27 cellular contexts compared by ENCODE assay signal in genomic region chrX:135431886-135432285, GRCh38. TPM values are rescaled to one million over a fixed set of nuclear protein-coding genes. Genes with fewer than 3 reads are reported as not detected.
DNase-seq lines count a peak whose midpoint lies in the region; ATAC-seq lines count a peak whose summit lies in the region.
"Had no signal": no experiment of that assay in that cellular context is flagged by ENCODE, and none has a peak within 500 bp of the region (broad histone marks: within the 10 kb centered on the region; RNA-seq: fewer than 3 reads in every experiment).

No MANE protein-coding gene starts in this region.

- peaks cover 3% of the 10 kb centered on the region for H3K27me3 Mint-ChIP-seq in activated T-cell treated with anti-CD3 and anti-CD28 coated beads, Interleukin-2, amount 50 U/mL, for 4 hours (ENCODE audit: low read depth)

- peak; percentile 48 to 61 for ATAC-seq in activated T-cell treated with anti-CD3 and anti-CD28 coated beads, Interleukin-2, amount 50 U/mL, for 4 hours
- ATAC-seq in GM18868 (IDR thresholded peaks at IDR 0.05; ENCODE audit: unreplicated experiment) (peak; percentile 60), HG02884 (IDR thresholded peaks at IDR 0.05; ENCODE audit: unreplicated experiment) (peak; percentile 60), HG03175 (IDR thresholded peaks at IDR 0.05; ENCODE audit: unreplicated experiment) (no peak)
- peak; percentile 55 for ATAC-seq in stimulated activated naive CD8-positive, alpha-beta T cell treated with anti-CD3 and anti-CD28 coated beads, Interleukin-15, Interleukin-2, amounts not matched to agents 100 U/mL and 50 U/mL, for 24 hours
- ATAC-seq: A549, GM12878, HepG2, PC-3 had no signal

- no peaks in the 10 kb centered on the region for H3K36me3 Mint-ChIP-seq in activated T-cell treated with anti-CD3 and anti-CD28 coated beads, Interleukin-2, amount 50 U/mL, for 4 hours (ENCODE audit: insufficient read depth)

- DNase-seq in activated T-cell treated with anti-CD3 and anti-CD28 coated beads, Interleukin-2, amount 50 U/mL, for 4 hours, result no peak
- DNase-seq in activated T-cell treated with anti-CD3 and anti-CD28 coated beads for 4 hours (no peak), head of caudate nucleus (no peak)
- DNase-seq in stimulated activated naive CD8-positive, alpha-beta T cell treated with anti-CD3 and anti-CD28 coated beads, Interleukin-15, Interleukin-2, amounts not matched to agents 100 U/mL and 50 U/mL, for 24 hours, result no peak
- DNase-seq: AML-193; CD4-positive, alpha-beta T cell; DMS79; EL; GDM1; GOT3; HCEC 1CT; Karpas-422; NCI-H1092 treated with DMSO at 0.1 percent for 48 hours; NCI-H1436; NCI-H187; NCI-H2081 treated with DMSO at 0.1 percent for 48 hours; NCI-H2171; NCI-H226; NCI-H510A treated with DMSO at 0.1 percent for 48 hours; NCI-H748 treated with DMSO at 0.1 percent for 48 hours; PC-3 had no signal

- intact Hi-C loops in head of caudate nucleus (cut with DNase I), result no loop called here

- H3K4me3 Mint-ChIP-seq in activated T-cell treated with anti-CD3 and anti-CD28 coated beads, Interleukin-2, amount 50 U/mL, for 4 hours, result no peak overlapping the region
- H3K4me3 Mint-ChIP-seq: CD4-positive, alpha-beta T cell had no signal

- peaks cover 7% of the 10 kb centered on the region for H3K9me3 Mint-ChIP-seq in activated T-cell treated with anti-CD3 and anti-CD28 coated beads, Interleukin-2, amount 50 U/mL, for 4 hours

- peaks cover 5% of the 10 kb centered on the region for H3K4me1 Mint-ChIP-seq in activated T-cell treated with anti-CD3 and anti-CD28 coated beads, Interleukin-2, amount 50 U/mL, for 4 hours (ENCODE audit: low read depth)

RNA-seq across cellular contexts. Expression of gene SMIM10L2A, which starts 10.1 kb away (rescaled TPM):
- under 1 TPM; 0.38 to 0.66 (median 0.61) TPM for total RNA-seq in activated T-cell treated with anti-CD3 and anti-CD28 coated beads, Interleukin-2, amount 50 U/mL, for 4 hours
- total RNA-seq: HepG2 had no signal
